ENCODE assay signal across 11 cellular contexts in genomic region chr15:65805019-65805738, GRCh38. TPM values are rescaled to one million over a fixed set of nuclear protein-coding genes. Genes with fewer than 3 reads are reported as not detected.
DNase-seq lines count a peak whose midpoint lies in the region; ATAC-seq and TF ChIP-seq lines count a peak whose summit lies in the region.
"Had no signal": no experiment of that assay in that cellular context is flagged by ENCODE, and none has a peak within 500 bp of the region (broad histone marks: within the 10 kb centered on the region; RNA-seq: fewer than 3 reads in every experiment).

No MANE protein-coding gene starts in this region.

- TF ChIP-seq CTCF in liver (IDR thresholded peaks at IDR 0.05; ENCODE audit: low read depth, low read length, missing input control) (no peak), upper lobe of right lung (IDR thresholded peaks at IDR 0.05) (no peak)

- peak overlapping the region; percentile 43 to 46 for H3K27ac ChIP-seq in liver (ENCODE audit: low read depth in 1 of 2, low read length in 2 of 2)
- peak overlapping the region; percentile 32 for H3K27ac ChIP-seq in upper lobe of right lung

- no peaks in the 10 kb centered on the region for H3K36me3 ChIP-seq in liver (ENCODE audit: control insufficient read depth in 4 of 4, insufficient read depth in 3 of 4, low read depth in 1 of 4, low read length in 3 of 4)
- H3K36me3 ChIP-seq in upper lobe of right lung: no peaks in the 10 kb centered on the region

- no peak overlapping the region for H3K9ac ChIP-seq in liver (ENCODE audit: low read depth in 1 of 2, low read length in 2 of 2)

- H3K27ac Mint-ChIP-seq in activated CD4-positive, alpha-beta memory T cell treated with anti-CD3 and anti-CD28 coated beads for 36 hours: peak overlapping the region; percentile 31
- no peak overlapping the region for H3K27ac Mint-ChIP-seq in stimulated activated memory B cell treated with anti-CD40 and anti-IgM and Interleukin-4, amounts not matched to agents 10 μg/mL and 1 μg/mL and 100 μg/mL, for 72 hours
- H3K27ac Mint-ChIP-seq: H9 had no signal

- no peaks in the 10 kb centered on the region for H3K27me3 Mint-ChIP-seq in activated CD4-positive, alpha-beta memory T cell treated with anti-CD3 and anti-CD28 coated beads for 36 hours
- H3K27me3 Mint-ChIP-seq in stimulated activated memory B cell treated with anti-CD40 and anti-IgM and Interleukin-4, amounts not matched to agents 10 μg/mL and 1 μg/mL and 100 μg/mL, for 72 hours: no peaks in the 10 kb centered on the region

- TF ChIP-seq RAD21 in liver (IDR thresholded peaks at IDR 0.05): no peak

- intact Hi-C loops in Right ventricle myocardium superior (cut with DNase I) (no loop called here), cardiac septum (cut with DNase I) (no loop called here), upper lobe of right lung (cut with DNase I) (no loop called here)
- intact Hi-C loops in activated CD4-positive, alpha-beta memory T cell treated with anti-CD3 and anti-CD28 coated beads for 36 hours (cut with micrococcal nuclease): loop anchor here (1.0 kb wide), 3 partner anchors 9 to 14 kb away; partner anchors contain the start of gene DENND4A

- DNase-seq in Right ventricle myocardium superior: no peak
- no peak for DNase-seq in cardiac septum (ENCODE audit: low spot score)
- no peak for DNase-seq in activated CD4-positive, alpha-beta memory T cell treated with anti-CD3 and anti-CD28 coated beads for 36 hours
- DNase-seq in upper lobe of right lung: no peak
- no peak for DNase-seq in RKO (ENCODE audit: low spot score)
- DNase-seq: H9; occipital lobe; stimulated activated CD4-positive, alpha-beta T cell treated with anti-CD3 and anti-CD28 coated beads, Interleukin-4, amount 100 ng/mL, for 4 hours had no signal

- H3K36me3 Mint-ChIP-seq in activated CD4-positive, alpha-beta memory T cell treated with anti-CD3 and anti-CD28 coated beads for 36 hours: no peaks in the 10 kb centered on the region
- no peaks in the 10 kb centered on the region for H3K36me3 Mint-ChIP-seq in stimulated activated memory B cell treated with anti-CD40 and anti-IgM and Interleukin-4, amounts not matched to agents 10 μg/mL and 1 μg/mL and 100 μg/mL, for 72 hours

- peaks cover 35% of the 10 kb centered on the region for H3K4me1 Mint-ChIP-seq in activated CD4-positive, alpha-beta memory T cell treated with anti-CD3 and anti-CD28 coated beads for 36 hours (ENCODE audit: low read depth)
- peaks cover 14% of the 10 kb centered on the region for H3K4me1 Mint-ChIP-seq in stimulated activated memory B cell treated with anti-CD40 and anti-IgM and Interleukin-4, amounts not matched to agents 10 μg/mL and 1 μg/mL and 100 μg/mL, for 72 hours

- no peaks in the 10 kb centered on the region for H3K9me3 Mint-ChIP-seq in activated CD4-positive, alpha-beta memory T cell treated with anti-CD3 and anti-CD28 coated beads for 36 hours
- H3K9me3 Mint-ChIP-seq in stimulated activated memory B cell treated with anti-CD40 and anti-IgM and Interleukin-4, amounts not matched to agents 10 μg/mL and 1 μg/mL and 100 μg/mL, for 72 hours: no peaks in the 10 kb centered on the region
- H3K9me3 Mint-ChIP-seq: H9 had no signal

- peaks cover 0 to 7% (median 4%) of the 10 kb centered on the region in 4 donors for H3K4me1 ChIP-seq in liver (ENCODE audit: control insufficient read depth in 4 of 4, insufficient read depth in 4 of 4, low read length in 3 of 4)
- H3K4me1 ChIP-seq in upper lobe of right lung: peaks cover 16% of the 10 kb centered on the region

- CTCF ChIA-PET in activated CD4-positive, alpha-beta memory T cell treated with anti-CD3 and anti-CD28 coated beads for 36 hours (lab: Charles Lee): interaction anchor here (1.0 to 1.5 kb wide), 3 partner anchors 14 to 194 kb away, joined by 3 to 5 read pairs (median 4); partner anchors contain the start of gene INTS14

- 81% methylated on average over 5 of the region's 5 CpGs for WGBS in liver

- H3K4me3 Mint-ChIP-seq in activated CD4-positive, alpha-beta memory T cell treated with anti-CD3 and anti-CD28 coated beads for 36 hours: no peak overlapping the region
- no peak overlapping the region for H3K4me3 Mint-ChIP-seq in stimulated activated memory B cell treated with anti-CD40 and anti-IgM and Interleukin-4, amounts not matched to agents 10 μg/mL and 1 μg/mL and 100 μg/mL, for 72 hours
- H3K4me3 Mint-ChIP-seq: H9 had no signal

- no peaks in the 10 kb centered on the region for H3K9me3 ChIP-seq in liver (ENCODE audit: control insufficient read depth in 4 of 4, low read length in 3 of 4)
- no peaks in the 10 kb centered on the region for H3K9me3 ChIP-seq in upper lobe of right lung

- H3K4me3 ChIP-seq in liver (ENCODE audit: low read depth in 1 of 3, low read length in 3 of 3) (no peak overlapping the region), upper lobe of right lung (no peak overlapping the region)

- ATAC-seq in Right ventricle myocardium superior (ENCODE audit: poor library complexity) (peak; percentile 69), upper lobe of right lung (peak; percentile 48), GM18873 (IDR thresholded peaks at IDR 0.05; ENCODE audit: low FRiP score, unreplicated experiment) (no peak)
- no peak for ATAC-seq in stimulated activated memory B cell treated with anti-CD40 and anti-IgM and Interleukin-4, amounts not matched to agents 10 μg/mL and 1 μg/mL and 100 μg/mL, for 72 hours

- no peaks in the 10 kb centered on the region for H3K27me3 ChIP-seq in liver (ENCODE audit: control insufficient read depth in 4 of 4, insufficient read depth in 4 of 4, low read length in 3 of 4)
- no peaks in the 10 kb centered on the region for H3K27me3 ChIP-seq in upper lobe of right lung

- POLR2A ChIA-PET in activated CD4-positive, alpha-beta memory T cell treated with anti-CD3 and anti-CD28 coated beads for 36 hours (lab: Charles Lee): interaction anchor here (0.7 to 1.5 kb wide), 5 partner anchors 11 to 17 kb away, joined by 3 to 11 read pairs (median 3); partner anchors contain the start of gene DENND4A

TF ChIP-seq in liver, 16 proteins besides CTCF, POLR2A, EP300 and RAD21 (continues in another document):
- TF ChIP-seq RXRA (IDR thresholded peaks at IDR 0.05): no peak
- TF ChIP-seq NR2F2 (IDR thresholded peaks at IDR 0.05): no peak
- TF ChIP-seq HNF4G (IDR thresholded peaks at IDR 0.05): no peak
- no peak for TF ChIP-seq MAX (IDR thresholded peaks at IDR 0.05)
- TF ChIP-seq JUND (IDR thresholded peaks at IDR 0.05): no peak
- no peak for TF ChIP-seq FOXA2 (IDR thresholded peaks at IDR 0.05)
- TF ChIP-seq HNF4A (conservative IDR thresholded peaks at IDR 0.05): no peak
- no peak for TF ChIP-seq SP1 (IDR thresholded peaks at IDR 0.05)
- TF ChIP-seq EGR1 (IDR thresholded peaks at IDR 0.05; ENCODE audit: low read depth in 2 of 2): no peak
- no peak for TF ChIP-seq ATF3 (IDR thresholded peaks at IDR 0.05)
- TF ChIP-seq REST (IDR thresholded peaks at IDR 0.05): no peak
- TF ChIP-seq GABPA (IDR thresholded peaks at IDR 0.05 in 1 of 2, conservative IDR thresholded peaks at IDR 0.05 in 1 of 2): no peak

RNA-seq across cellular contexts. Expression of gene DENND4A, which starts 13.1 kb away (rescaled TPM):
- 11.8 TPM for total RNA-seq in Right ventricle myocardium superior
- total RNA-seq in cardiac septum: 19.1 TPM
- total RNA-seq in activated CD4-positive, alpha-beta memory T cell treated with anti-CD3 and anti-CD28 coated beads for 36 hours: 10 to 100 TPM; 39.9 to 41.3 TPM
- 10 to 100 TPM; 37.3 to 75.5 TPM for total RNA-seq in liver
- polyA plus RNA-seq in liver: 10 to 100 TPM in 1 of 2 donors, 1 to 10 TPM in 1; 5.2 to 10.6 TPM
- 32.5 TPM for total RNA-seq in upper lobe of right lung

Comparison
In these comparisons a context has a peak if more than half of its experiments do, and no peak if none do; other contexts are left out.
1. ATAC-seq: peak in Right ventricle myocardium superior (single experiment) and upper lobe of right lung (single experiment); none in GM18873 (single experiment) and stimulated activated memory B cell treated with anti-CD40 and anti-IgM and Interleukin-4, amounts not matched to agents 10 μg/mL and 1 μg/mL and 100 μg/mL, for 72 hours (single experiment).